Comparison of ENCODE assay signal across 1 cellular context in the genomic region with DNA sequence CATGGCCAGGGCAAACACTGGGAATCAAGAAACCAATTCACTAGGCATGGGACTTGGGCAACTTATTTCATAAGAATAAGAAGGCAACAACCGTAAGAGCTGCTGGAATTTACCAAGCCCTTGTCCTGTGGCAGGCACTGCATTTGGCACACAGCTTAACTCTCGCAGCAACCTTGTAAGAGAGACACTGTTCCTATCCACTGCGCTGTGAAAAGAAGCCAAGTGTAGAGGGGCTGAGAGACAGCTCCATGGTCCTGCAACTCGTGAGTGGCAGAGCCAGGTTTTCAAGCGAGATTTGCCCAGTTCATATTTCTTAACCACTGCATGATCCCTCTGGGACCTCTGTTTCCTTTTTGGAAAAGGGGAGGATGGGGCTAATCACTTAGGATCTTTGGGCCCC.
TF ChIP-seq lines count a peak whose summit lies in the region.

No MANE protein-coding gene starts in this region.

TF ChIP-seq in IMR-90, 13 proteins besides CTCF, POLR2A, EP300 and RAD21 (continued from another document):
- no peak for TF ChIP-seq RCOR1 (IDR thresholded peaks at IDR 0.05; ENCODE audit: insufficient replicate concordance, low read length)
- TF ChIP-seq FOS (IDR thresholded peaks at IDR 0.05; ENCODE audit: low read depth, low read length): no peak
- TF ChIP-seq RFX5 (IDR thresholded peaks at IDR 0.05; ENCODE audit: low read depth, low read length): no peak
- TF ChIP-seq, protein P1, sequence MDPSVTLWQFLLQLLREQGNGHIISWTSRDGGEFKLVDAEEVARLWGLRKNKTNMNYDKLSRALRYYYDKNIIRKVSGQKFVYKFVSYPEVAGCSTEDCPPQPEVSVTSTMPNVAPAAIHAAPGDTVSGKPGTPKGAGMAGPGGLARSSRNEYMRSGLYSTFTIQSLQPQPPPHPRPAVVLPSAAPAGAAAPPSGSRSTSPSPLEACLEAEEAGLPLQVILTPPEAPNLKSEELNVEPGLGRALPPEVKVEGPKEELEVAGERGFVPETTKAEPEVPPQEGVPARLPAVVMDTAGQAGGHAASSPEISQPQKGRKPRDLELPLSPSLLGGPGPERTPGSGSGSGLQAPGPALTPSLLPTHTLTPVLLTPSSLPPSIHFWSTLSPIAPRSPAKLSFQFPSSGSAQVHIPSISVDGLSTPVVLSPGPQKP (IDR thresholded peaks at IDR 0.05; ENCODE audit: borderline replicate concordance, low read depth, low read length): no peak
- no peak for TF ChIP-seq MXI1 (IDR thresholded peaks at IDR 0.05; ENCODE audit: borderline replicate concordance, low read depth, low read length)
- TF ChIP-seq CHD1 (IDR thresholded peaks at IDR 0.05; ENCODE audit: low read depth, low read length): no peak
- TF ChIP-seq MAZ (IDR thresholded peaks at IDR 0.05; ENCODE audit: borderline replicate concordance, low read depth, low read length): no peak
